8 cellular contexts compared by ENCODE assay signal in the genomic region with DNA sequence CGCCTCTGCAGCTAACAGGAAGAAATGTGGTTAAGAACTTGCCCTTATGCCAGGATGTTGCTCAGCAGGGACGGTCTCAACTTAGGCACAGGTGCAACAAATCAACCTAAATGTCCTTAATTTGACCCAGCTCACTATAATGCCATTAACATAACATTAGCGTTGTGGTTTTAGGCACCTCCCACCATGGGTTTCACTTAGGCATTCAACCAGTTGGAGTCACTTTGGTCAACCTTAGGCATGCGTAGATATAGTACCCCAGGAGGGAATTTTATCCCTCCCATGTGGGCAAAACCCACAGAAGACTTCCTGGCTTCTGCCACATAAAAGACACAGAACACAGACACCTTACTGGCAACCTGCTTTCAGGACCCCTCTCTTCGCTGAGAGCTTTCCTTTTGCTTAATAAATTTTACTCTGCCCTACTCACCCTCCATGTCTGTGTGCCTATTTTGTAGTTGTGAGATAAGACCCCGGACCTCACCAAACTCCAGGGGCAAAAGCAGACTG. TPM values are rescaled to one million over a fixed set of nuclear protein-coding genes. Genes with fewer than 3 reads are reported as not detected.
DNase-seq lines count a peak whose midpoint lies in the region; ATAC-seq lines count a peak whose summit lies in the region.

No MANE protein-coding gene starts in this region.

- H3K9me3 Mint-ChIP-seq in activated CD4-positive, alpha-beta T cell treated with anti-CD3 and anti-CD28 coated beads, Interleukin-2, amount 10 ng/mL, durations not matched to agents 24 days and 14 days: no peaks in the 10 kb centered on the region
- no peaks in the 10 kb centered on the region for H3K9me3 Mint-ChIP-seq in memory B cell

- intact Hi-C loops in activated CD4-positive, alpha-beta T cell treated with anti-CD3 and anti-CD28 coated beads, Interleukin-2, amount 10 ng/mL, durations not matched to agents 24 days and 14 days (cut with micrococcal nuclease): loop anchor here (1.0 kb wide), 1 partner anchor 8 kb away; no protein-coding TSS in a partner anchor

- H3K27me3 Mint-ChIP-seq in activated CD4-positive, alpha-beta T cell treated with anti-CD3 and anti-CD28 coated beads, Interleukin-2, amount 10 ng/mL, durations not matched to agents 24 days and 14 days: no peaks in the 10 kb centered on the region
- H3K27me3 Mint-ChIP-seq in memory B cell: no peaks in the 10 kb centered on the region

- DNase-seq in stimulated activated CD4-positive, alpha-beta T cell treated with anti-CD3 and anti-CD28 coated beads, Interleukin-12 subunit alpha, Interleukin-12 subunit beta, amount 100 ng/mL, for 24 hours (ENCODE audit: low read depth in 2 of 2): peak; percentile 10 to 22
- no peak for DNase-seq in stimulated activated CD4-positive, alpha-beta T cell treated with anti-CD3 and anti-CD28 coated beads, Interleukin-12 subunit alpha, Interleukin-12 subunit beta, amount 100 ng/mL, for 4 hours
- peak; percentile 86 for DNase-seq in activated CD4-positive, alpha-beta T cell treated with anti-CD3 and anti-CD28 coated beads, Interleukin-2, amount 10 ng/mL, durations not matched to agents 24 days and 14 days
- DNase-seq in memory B cell (ENCODE audit: low spot score in 2 of 2) (peak in 1 of 2 donors; percentile 8), NCI-H2227 treated with DMSO at 0.1 percent for 48 hours (lab: John Stamatoyannopoulos, UW) (no peak), NCI-H187 treated with DMSO at 0.1 percent for 48 hours (lab: John Stamatoyannopoulos, UW) (no peak), NCI-H1092 (lab: John Stamatoyannopoulos, UW) (no peak)

- no peaks in the 10 kb centered on the region for H3K36me3 Mint-ChIP-seq in activated CD4-positive, alpha-beta T cell treated with anti-CD3 and anti-CD28 coated beads, Interleukin-2, amount 10 ng/mL, durations not matched to agents 24 days and 14 days (ENCODE audit: low read depth)
- H3K36me3 Mint-ChIP-seq in memory B cell: no peaks in the 10 kb centered on the region

- ATAC-seq in HG03457 (IDR thresholded peaks at IDR 0.05; ENCODE audit: unreplicated experiment): peak; percentile 88
- peak; percentile 90 for ATAC-seq in memory B cell (ENCODE audit: low read depth)

- peak overlapping the region; percentile 86 for H3K4me3 Mint-ChIP-seq in activated CD4-positive, alpha-beta T cell treated with anti-CD3 and anti-CD28 coated beads, Interleukin-2, amount 10 ng/mL, durations not matched to agents 24 days and 14 days
- peak overlapping the region; percentile 45 for H3K4me3 Mint-ChIP-seq in memory B cell

- H3K4me1 Mint-ChIP-seq in activated CD4-positive, alpha-beta T cell treated with anti-CD3 and anti-CD28 coated beads, Interleukin-2, amount 10 ng/mL, durations not matched to agents 24 days and 14 days: peaks cover 52% of the 10 kb centered on the region
- H3K4me1 Mint-ChIP-seq in memory B cell: peaks cover 20% of the 10 kb centered on the region

- H3K27ac Mint-ChIP-seq in activated CD4-positive, alpha-beta T cell treated with anti-CD3 and anti-CD28 coated beads, Interleukin-2, amount 10 ng/mL, durations not matched to agents 24 days and 14 days: peak overlapping the region; percentile 90
- H3K27ac Mint-ChIP-seq in memory B cell: peak overlapping the region; percentile 90

RNA-seq across cellular contexts. Expression of a gene that starts 8.7 kb away (rescaled TPM):
- 91.6 and 99.1 TPM in 2 replicates for total RNA-seq in activated CD4-positive, alpha-beta T cell treated with anti-CD3 and anti-CD28 coated beads, Interleukin-2, amount 10 ng/mL, durations not matched to agents 24 days and 14 days

RNA-seq across cellular contexts. Expression of a gene that starts 59.8 kb away (rescaled TPM):
- total RNA-seq in activated CD4-positive, alpha-beta T cell treated with anti-CD3 and anti-CD28 coated beads, Interleukin-2, amount 10 ng/mL, durations not matched to agents 24 days and 14 days: 48.9 and 51.3 TPM in 2 replicates

Comparison
In these comparisons a context has a peak if more than half of its experiments do, and no peak if none do; other contexts are left out.
1. DNase-seq: peak in stimulated activated CD4-positive, alpha-beta T cell treated with anti-CD3 and anti-CD28 coated beads, Interleukin-12 subunit alpha, Interleukin-12 subunit beta, amount 100 ng/mL, for 24 hours (2 of 2) and activated CD4-positive, alpha-beta T cell treated with anti-CD3 and anti-CD28 coated beads, Interleukin-2, amount 10 ng/mL, durations not matched to agents 24 days and 14 days (single experiment); none in stimulated activated CD4-positive, alpha-beta T cell treated with anti-CD3 and anti-CD28 coated beads, Interleukin-12 subunit alpha, Interleukin-12 subunit beta, amount 100 ng/mL, for 4 hours (single experiment), NCI-H2227 treated with DMSO at 0.1 percent for 48 hours (single experiment), NCI-H187 treated with DMSO at 0.1 percent for 48 hours (single experiment) and NCI-H1092 (single experiment).